ENCODE assay signal across 2 cellular contexts in genomic region chr20:2378893-2379292, GRCh38.
A peak's percentile ranks its signal among the peaks of the same experiment; 100 is the strongest.
TF ChIP-seq lines count a peak whose summit lies in the region.

No MANE protein-coding gene starts in this region.

TF ChIP-seq in A549, 52 proteins besides CTCF, POLR2A, EP300 and RAD21 (continued from another document):
- no peak for TF ChIP-seq SREBF2 (IDR thresholded peaks at IDR 0.05)
- no peak for TF ChIP-seq KDM5A (IDR thresholded peaks at IDR 0.05)
- no peak for TF ChIP-seq MYC (IDR thresholded peaks at IDR 0.05; ENCODE audit: borderline replicate concordance, low read length)
- no peak for TF ChIP-seq CEBPB (IDR thresholded peaks at IDR 0.05)
- no peak for TF ChIP-seq ZC3H11A (IDR thresholded peaks at IDR 0.05)
- TF ChIP-seq, protein P1, sequence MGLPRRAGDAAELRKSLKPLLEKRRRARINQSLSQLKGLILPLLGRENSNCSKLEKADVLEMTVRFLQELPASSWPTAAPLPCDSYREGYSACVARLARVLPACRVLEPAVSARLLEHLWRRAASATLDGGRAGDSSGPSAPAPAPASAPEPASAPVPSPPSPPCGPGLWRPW (IDR thresholded peaks at IDR 0.05) = no peak
- no peak for TF ChIP-seq GATA3 (IDR thresholded peaks at IDR 0.05; ENCODE audit: borderline replicate concordance)
- peak; percentile 52; the same call in 1 of the 2 replicates for TF ChIP-seq KDM1A (IDR thresholded peaks at IDR 0.05; ENCODE audit: low read depth)
- TF ChIP-seq CHD2 (IDR thresholded peaks at IDR 0.05; ENCODE audit: low read length, partially characterized antibody) = no peak
- no peak for TF ChIP-seq JUNB (IDR thresholded peaks at IDR 0.05)

TF ChIP-seq in H1, 55 proteins besides CTCF, POLR2A, EP300 and RAD21 (continued from another document):
- peak; percentile 57; the same call in 1 of the 2 replicates for TF ChIP-seq KDM1A (IDR thresholded peaks at IDR 0.05; ENCODE audit: borderline replicate concordance, low read length)
TF ChIP-seq in H1: peak in this region for 1.
